1 cellular context compared by ENCODE assay signal in the genomic region with DNA sequence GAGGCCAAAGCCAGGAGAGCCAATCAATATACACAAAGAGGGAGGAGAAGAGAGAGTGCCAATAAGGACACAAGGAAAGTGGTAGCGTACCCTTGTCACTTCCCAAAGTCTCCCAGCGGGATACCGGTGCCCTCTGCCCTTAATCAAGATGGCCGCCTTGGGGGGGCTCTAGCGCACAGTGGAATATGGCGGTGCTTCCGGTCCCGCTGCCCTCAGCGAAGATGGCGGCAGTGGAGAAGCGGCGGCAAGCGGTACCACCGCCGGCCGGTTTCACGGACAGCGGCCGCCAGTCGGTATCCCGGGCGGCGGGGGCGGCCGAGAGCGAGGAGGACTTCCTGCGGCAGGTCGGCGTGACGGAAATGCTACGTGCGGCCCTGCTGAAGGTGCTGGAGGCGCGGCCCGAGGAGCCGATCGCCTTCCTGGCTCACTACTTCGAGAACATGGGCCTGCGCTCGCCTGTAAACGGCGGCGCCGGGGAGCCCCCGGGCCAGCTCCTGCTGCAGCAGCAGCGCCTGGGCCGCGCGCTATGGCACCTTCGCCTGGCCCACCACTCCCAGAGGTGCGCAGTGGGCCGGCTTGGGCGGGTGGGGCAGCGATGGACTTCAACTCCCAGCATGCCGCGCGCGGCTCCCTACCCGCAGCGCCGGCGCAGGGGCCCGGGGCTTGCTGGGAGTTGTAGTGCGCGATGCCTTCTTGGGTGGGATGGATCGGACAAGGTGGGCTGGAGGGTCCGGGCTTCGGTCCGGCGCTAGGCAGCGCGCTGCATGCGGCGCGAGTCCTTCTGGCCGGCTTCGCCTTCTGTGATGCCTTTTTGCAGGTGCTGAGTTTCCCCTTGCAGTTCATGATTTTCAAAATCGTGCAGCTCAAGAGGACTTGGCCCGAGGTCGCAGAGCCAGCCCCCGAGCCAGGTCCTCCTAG.
A peak's percentile ranks its signal among the peaks of the same experiment; 100 is the strongest.
TF ChIP-seq lines count a peak whose summit lies in the region.

TPGS1 (plus strand) TSS at position 212 of the 918 bp plus-strand sequence; CDS start at position 222, 10 bp downstream.

TF ChIP-seq in GM12878, 131 proteins besides CTCF, POLR2A, EP300 and RAD21 (continued from another document and continues in another):
- peak; percentile 85 for TF ChIP-seq E4F1 (IDR thresholded peaks at IDR 0.05; ENCODE audit: borderline replicate concordance, partially characterized antibody)
- peak; percentile 12 for TF ChIP-seq KLF5 (IDR thresholded peaks at IDR 0.05; ENCODE audit: partially characterized antibody)
- TF ChIP-seq CEBPZ (IDR thresholded peaks at IDR 0.05; ENCODE audit: low read depth, low read length) = no peak
- TF ChIP-seq SMAD5 (IDR thresholded peaks at IDR 0.05; ENCODE audit: low read depth) = no peak
- TF ChIP-seq, protein P1, sequence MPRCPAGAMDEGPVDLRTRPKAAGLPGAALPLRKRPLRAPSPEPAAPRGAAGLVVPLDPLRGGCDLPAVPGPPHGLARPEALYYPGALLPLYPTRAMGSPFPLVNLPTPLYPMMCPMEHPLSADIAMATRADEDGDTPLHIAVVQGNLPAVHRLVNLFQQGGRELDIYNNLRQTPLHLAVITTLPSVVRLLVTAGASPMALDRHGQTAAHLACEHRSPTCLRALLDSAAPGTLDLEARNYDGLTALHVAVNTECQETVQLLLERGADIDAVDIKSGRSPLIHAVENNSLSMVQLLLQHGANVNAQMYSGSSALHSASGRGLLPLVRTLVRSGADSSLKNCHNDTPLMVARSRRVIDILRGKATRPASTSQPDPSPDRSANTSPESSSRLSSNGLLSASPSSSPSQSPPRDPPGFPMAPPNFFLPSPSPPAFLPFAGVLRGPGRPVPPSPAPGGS (IDR thresholded peaks at IDR 0.05; ENCODE audit: borderline replicate concordance, insufficient read depth, low read depth, low read length, poor library complexity, severe bottlenecking) = no peak
- TF ChIP-seq BCLAF1 (IDR thresholded peaks at IDR 0.05) = no peak
- peak; percentile 58; the same call in 1 of the 2 replicates for TF ChIP-seq BACH1 (IDR thresholded peaks at IDR 0.05; ENCODE audit: borderline replicate concordance)
- TF ChIP-seq ASH2L (IDR thresholded peaks at IDR 0.05; ENCODE audit: borderline replicate concordance, low read depth) = peak; percentile 57; the same call in 1 of the 2 replicates
- TF ChIP-seq SUPT20H (IDR thresholded peaks at IDR 0.05; ENCODE audit: borderline replicate concordance, control insufficient read depth, low read depth, low read length) = no peak
- no peak for TF ChIP-seq ATF7 (IDR thresholded peaks at IDR 0.05; ENCODE audit: low read depth)
- 0 out of 2 replicates have a peak, but pooled peaks have one; percentile 42 for TF ChIP-seq POLR2AphosphoS2 (IDR thresholded peaks at IDR 0.05; ENCODE audit: low read depth, low read length)
- TF ChIP-seq, protein P2, sequence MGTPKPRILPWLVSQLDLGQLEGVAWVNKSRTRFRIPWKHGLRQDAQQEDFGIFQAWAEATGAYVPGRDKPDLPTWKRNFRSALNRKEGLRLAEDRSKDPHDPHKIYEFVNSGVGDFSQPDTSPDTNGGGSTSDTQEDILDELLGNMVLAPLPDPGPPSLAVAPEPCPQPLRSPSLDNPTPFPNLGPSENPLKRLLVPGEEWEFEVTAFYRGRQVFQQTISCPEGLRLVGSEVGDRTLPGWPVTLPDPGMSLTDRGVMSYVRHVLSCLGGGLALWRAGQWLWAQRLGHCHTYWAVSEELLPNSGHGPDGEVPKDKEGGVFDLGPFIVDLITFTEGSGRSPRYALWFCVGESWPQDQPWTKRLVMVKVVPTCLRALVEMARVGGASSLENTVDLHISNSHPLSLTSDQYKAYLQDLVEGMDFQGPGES (IDR thresholded peaks at IDR 0.05) = 0 out of 2 replicates have a peak, but pooled peaks have one; percentile 43
- TF ChIP-seq ZNF274 (IDR thresholded peaks at IDR 0.05; ENCODE audit: insufficient read depth, insufficient read length) = no peak
- TF ChIP-seq, protein P3, sequence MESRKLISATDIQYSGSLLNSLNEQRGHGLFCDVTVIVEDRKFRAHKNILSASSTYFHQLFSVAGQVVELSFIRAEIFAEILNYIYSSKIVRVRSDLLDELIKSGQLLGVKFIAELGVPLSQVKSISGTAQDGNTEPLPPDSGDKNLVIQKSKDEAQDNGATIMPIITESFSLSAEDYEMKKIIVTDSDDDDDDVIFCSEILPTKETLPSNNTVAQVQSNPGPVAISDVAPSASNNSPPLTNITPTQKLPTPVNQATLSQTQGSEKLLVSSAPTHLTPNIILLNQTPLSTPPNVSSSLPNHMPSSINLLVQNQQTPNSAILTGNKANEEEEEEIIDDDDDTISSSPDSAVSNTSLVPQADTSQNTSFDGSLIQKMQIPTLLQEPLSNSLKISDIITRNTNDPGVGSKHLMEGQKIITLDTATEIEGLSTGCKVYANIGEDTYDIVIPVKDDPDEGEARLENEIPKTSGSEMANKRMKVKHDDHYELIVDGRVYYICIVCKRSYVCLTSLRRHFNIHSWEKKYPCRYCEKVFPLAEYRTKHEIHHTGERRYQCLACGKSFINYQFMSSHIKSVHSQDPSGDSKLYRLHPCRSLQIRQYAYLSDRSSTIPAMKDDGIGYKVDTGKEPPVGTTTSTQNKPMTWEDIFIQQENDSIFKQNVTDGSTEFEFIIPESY (IDR thresholded peaks at IDR 0.05) = no peak
- no peak for TF ChIP-seq MTA2 (IDR thresholded peaks at IDR 0.05; ENCODE audit: low read depth)
- TF ChIP-seq CHD4 (IDR thresholded peaks at IDR 0.05) = no peak
- peak; percentile 96 for TF ChIP-seq GABPA (IDR thresholded peaks at IDR 0.05; ENCODE audit: low read depth)
- no peak; the same call in 1 of the 2 replicates for TF ChIP-seq CHD2 (IDR thresholded peaks at IDR 0.05; ENCODE audit: borderline replicate concordance, low read depth, low read length)
- TF ChIP-seq BMI1 (IDR thresholded peaks at IDR 0.05; ENCODE audit: borderline replicate concordance) = no peak
- no peak for TF ChIP-seq NFXL1 (IDR thresholded peaks at IDR 0.05; ENCODE audit: borderline replicate concordance)
- TF ChIP-seq MEF2A (IDR thresholded peaks at IDR 0.05; ENCODE audit: insufficient read depth, low read depth, low read length) = no peak
- TF ChIP-seq, protein P4, sequence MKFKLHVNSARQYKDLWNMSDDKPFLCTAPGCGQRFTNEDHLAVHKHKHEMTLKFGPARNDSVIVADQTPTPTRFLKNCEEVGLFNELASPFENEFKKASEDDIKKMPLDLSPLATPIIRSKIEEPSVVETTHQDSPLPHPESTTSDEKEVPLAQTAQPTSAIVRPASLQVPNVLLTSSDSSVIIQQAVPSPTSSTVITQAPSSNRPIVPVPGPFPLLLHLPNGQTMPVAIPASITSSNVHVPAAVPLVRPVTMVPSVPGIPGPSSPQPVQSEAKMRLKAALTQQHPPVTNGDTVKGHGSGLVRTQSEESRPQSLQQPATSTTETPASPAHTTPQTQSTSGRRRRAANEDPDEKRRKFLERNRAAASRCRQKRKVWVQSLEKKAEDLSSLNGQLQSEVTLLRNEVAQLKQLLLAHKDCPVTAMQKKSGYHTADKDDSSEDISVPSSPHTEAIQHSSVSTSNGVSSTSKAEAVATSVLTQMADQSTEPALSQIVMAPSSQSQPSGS (IDR thresholded peaks at IDR 0.05; ENCODE audit: low read length) = no peak
- TF ChIP-seq IRF4 (IDR thresholded peaks at IDR 0.05; ENCODE audit: low read depth, low read length) = 0 out of 2 replicates have a peak, but pooled peaks have one; percentile 21
- peak; percentile 55 for TF ChIP-seq SKIL (IDR thresholded peaks at IDR 0.05; ENCODE audit: low read depth, poor library complexity, severe bottlenecking)
- no peak for TF ChIP-seq ZSCAN29 (IDR thresholded peaks at IDR 0.05)
- TF ChIP-seq ZZZ3 (IDR thresholded peaks at IDR 0.05; ENCODE audit: control insufficient read depth, insufficient read length, low read depth) = no peak
- TF ChIP-seq, protein P5, sequence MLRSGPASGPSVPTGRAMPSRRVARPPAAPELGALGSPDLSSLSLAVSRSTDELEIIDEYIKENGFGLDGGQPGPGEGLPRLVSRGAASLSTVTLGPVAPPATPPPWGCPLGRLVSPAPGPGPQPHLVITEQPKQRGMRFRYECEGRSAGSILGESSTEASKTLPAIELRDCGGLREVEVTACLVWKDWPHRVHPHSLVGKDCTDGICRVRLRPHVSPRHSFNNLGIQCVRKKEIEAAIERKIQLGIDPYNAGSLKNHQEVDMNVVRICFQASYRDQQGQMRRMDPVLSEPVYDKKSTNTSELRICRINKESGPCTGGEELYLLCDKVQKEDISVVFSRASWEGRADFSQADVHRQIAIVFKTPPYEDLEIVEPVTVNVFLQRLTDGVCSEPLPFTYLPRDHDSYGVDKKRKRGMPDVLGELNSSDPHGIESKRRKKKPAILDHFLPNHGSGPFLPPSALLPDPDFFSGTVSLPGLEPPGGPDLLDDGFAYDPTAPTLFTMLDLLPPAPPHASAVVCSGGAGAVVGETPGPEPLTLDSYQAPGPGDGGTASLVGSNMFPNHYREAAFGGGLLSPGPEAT (IDR thresholded peaks at IDR 0.05; ENCODE audit: low read depth) = peak; percentile 78; the same call in 1 of the 2 replicates
- TF ChIP-seq JUND (IDR thresholded peaks at IDR 0.05; ENCODE audit: low read depth, low read length) = 0 out of 2 replicates have a peak, but pooled peaks have one; percentile 16
